Comparison of ENCODE assay signal across 8 cellular contexts in genomic region chr4:86223472-86223871, GRCh38.
DNase-seq lines count a peak whose midpoint lies in the region; ATAC-seq and TF ChIP-seq lines count a peak whose summit lies in the region.

No MANE protein-coding gene starts in this region.

- H3K9ac ChIP-seq in HCT116 (ENCODE audit: low read length) (no peak overlapping the region), NT2/D1 (ENCODE audit: insufficient read length, low read depth) (no peak overlapping the region)

- H2AFZ ChIP-seq in HCT116 (ENCODE audit: low read depth, low read length, poor library complexity, severe bottlenecking) = peak overlapping the region; percentile 38

- peak; percentile 99 for ATAC-seq in HCT116
- no peak for ATAC-seq in naive thymus-derived CD4-positive, alpha-beta T cell

- no peak overlapping the region for H3K4me2 ChIP-seq in HCT116 (ENCODE audit: low read length)

- no peak overlapping the region for H3K27ac Mint-ChIP-seq in naive thymus-derived CD4-positive, alpha-beta T cell
- H3K27ac Mint-ChIP-seq in CD8-positive, alpha-beta memory T cell = no peak overlapping the region

- no peaks in the 10 kb centered on the region for H3K36me3 Mint-ChIP-seq in naive thymus-derived CD4-positive, alpha-beta T cell
- no peaks in the 10 kb centered on the region for H3K36me3 Mint-ChIP-seq in CD8-positive, alpha-beta memory T cell

- peak; percentile 42; the same call in 1 of the 2 replicates for TF ChIP-seq CTCF in GM12875 (IDR thresholded peaks at IDR 0.05; ENCODE audit: borderline replicate concordance, insufficient read depth, low read depth, low read length)
- peak; percentile 71 to 82 (median 81) for TF ChIP-seq CTCF in HCT116 (IDR thresholded peaks at IDR 0.05 in 2 of 3, conservative IDR thresholded peaks at IDR 0.05 in 1 of 3; ENCODE audit: borderline replicate concordance in 1 of 3, insufficient read depth in 1 of 3, low read depth in 2 of 3, low read length in 2 of 3)

- no peaks in the 10 kb centered on the region for H3K36me3 ChIP-seq in HCT116 (ENCODE audit: control insufficient read depth in 1 of 2, insufficient read depth in 2 of 2, low read length in 2 of 2)
- H3K36me3 ChIP-seq in NT2/D1 (ENCODE audit: insufficient read depth, insufficient read length, low read length) = no peaks in the 10 kb centered on the region
- H3K36me3 ChIP-seq in naive thymus-derived CD4-positive, alpha-beta T cell (ENCODE audit: control insufficient read depth in 2 of 3, insufficient read depth in 3 of 3, low read length in 3 of 3) = no peaks in the 10 kb centered on the region
- no peaks in the 10 kb centered on the region for H3K36me3 ChIP-seq in CD8-positive, alpha-beta memory T cell (ENCODE audit: insufficient read depth, low read length)

- H3K27me3 ChIP-seq in HCT116 (ENCODE audit: insufficient read depth, low read length) = no peaks in the 10 kb centered on the region
- no peaks in the 10 kb centered on the region for H3K27me3 ChIP-seq in NT2/D1 (ENCODE audit: insufficient read depth, insufficient read length)
- H3K27me3 ChIP-seq in naive thymus-derived CD4-positive, alpha-beta T cell (ENCODE audit: control insufficient read depth in 2 of 2, insufficient read depth in 2 of 2, low read length in 2 of 2) = no peaks in the 10 kb centered on the region
- H3K27me3 ChIP-seq in CD8-positive, alpha-beta memory T cell (ENCODE audit: insufficient read depth, low read length, poor library complexity, severe bottlenecking) = no peaks in the 10 kb centered on the region

- no TSS peak for BruUV-seq in HCT116 (replicated peaks; lab: Mats Ljungman, UMichigan)

- H3K4me1 ChIP-seq in HCT116 (ENCODE audit: control insufficient read depth in 1 of 2, insufficient read depth in 2 of 2, low read length in 2 of 2) (no peaks in the 10 kb centered on the region), NT2/D1 (ENCODE audit: insufficient read depth, insufficient read length) (no peaks in the 10 kb centered on the region)
- no peaks in the 10 kb centered on the region for H3K4me1 ChIP-seq in naive thymus-derived CD4-positive, alpha-beta T cell (ENCODE audit: control insufficient read depth in 2 of 2, insufficient read depth in 2 of 2, low read length in 2 of 2)
- H3K4me1 ChIP-seq in CD8-positive, alpha-beta memory T cell (ENCODE audit: insufficient read depth, low read length) = no peaks in the 10 kb centered on the region

- CTCF ChIA-PET in HCT116 (lab: Charles Lee) = interaction anchor here (1.2 kb wide), 1 partner anchor 272 kb away, joined by 3 read pairs; no protein-coding TSS in a partner anchor
- CTCF ChIA-PET in naive thymus-derived CD4-positive, alpha-beta T cell (lab: Charles Lee) = no interaction called here
- CTCF ChIA-PET in CD8-positive, alpha-beta memory T cell (lab: Charles Lee) = no interaction called here

- no peak overlapping the region for H3K4me3 Mint-ChIP-seq in naive thymus-derived CD4-positive, alpha-beta T cell
- H3K4me3 Mint-ChIP-seq in CD8-positive, alpha-beta memory T cell = no peak overlapping the region

- peak; percentile 62 for TF ChIP-seq RAD21 in HCT116 (IDR thresholded peaks at IDR 0.05; ENCODE audit: low read depth)

- peaks cover 0 to 1% (median 0%) of the 10 kb centered on the region in 7 donors for H3K4me1 Mint-ChIP-seq in naive thymus-derived CD4-positive, alpha-beta T cell
- no peaks in the 10 kb centered on the region for H3K4me1 Mint-ChIP-seq in CD8-positive, alpha-beta memory T cell

- intact Hi-C loops in HCT116 (cut with micrococcal nuclease) = loop anchor here (2.0 to 10.0 kb wide), 2 partner anchors 429 to 671 kb away; no protein-coding TSS in a partner anchor
- intact Hi-C loops in naive thymus-derived CD4-positive, alpha-beta T cell (cut with micrococcal nuclease) = no loop called here

- no peak for TF ChIP-seq POLR2A in HCT116 (IDR thresholded peaks at IDR 0.05; ENCODE audit: borderline replicate concordance, extremely low read depth, insufficient read depth, insufficient read length)

- DNase-seq in HCT116 (ENCODE audit: low read depth, low spot score) (peak; percentile 66), NT2/D1 (ENCODE audit: low read depth, low spot score) (peak; percentile 49), germinal center (ENCODE audit: low spot score) (peak; percentile 67), NCI-H187 treated with DMSO at 0.1 percent for 48 hours (lab: John Stamatoyannopoulos, UW) (no peak)
- no peak for DNase-seq in activated effector memory CD4-positive, alpha-beta T cell treated with Interleukin-2 at 50 U/mL for 16 hours
- no peak for DNase-seq in naive thymus-derived CD4-positive, alpha-beta T cell
- no peak for DNase-seq in CD8-positive, alpha-beta memory T cell

- H3K9me2 ChIP-seq in HCT116 (ENCODE audit: insufficient read depth) = no peaks in the 10 kb centered on the region

- no peaks in the 10 kb centered on the region for H3K27me3 Mint-ChIP-seq in naive thymus-derived CD4-positive, alpha-beta T cell
- H3K27me3 Mint-ChIP-seq in CD8-positive, alpha-beta memory T cell = peaks cover 0 to 2% of the 10 kb centered on the region in 2 donors

- H3K4me3 ChIP-seq in GM12875 (ENCODE audit: low read depth, low read length) (no peak overlapping the region), HCT116 (replicated peaks in 1 of 2; ENCODE audit: low read depth in 1 of 2, low read length in 2 of 2) (no peak overlapping the region), NT2/D1 (ENCODE audit: insufficient read length, low read depth) (no peak overlapping the region)
- H3K4me3 ChIP-seq in naive thymus-derived CD4-positive, alpha-beta T cell (ENCODE audit: low read length) = no peak overlapping the region
- H3K4me3 ChIP-seq in CD8-positive, alpha-beta memory T cell (ENCODE audit: low read length) = no peak overlapping the region

- peaks cover 0 to 14% (median 2%) of the 10 kb centered on the region in 11 donors for H3K9me3 Mint-ChIP-seq in naive thymus-derived CD4-positive, alpha-beta T cell
- peaks cover 0 to 7% (median 0%) of the 10 kb centered on the region in 5 donors for H3K9me3 Mint-ChIP-seq in CD8-positive, alpha-beta memory T cell

- H3K27ac ChIP-seq in HCT116 (ENCODE audit: low read depth, low read length) = no peak overlapping the region
- H3K27ac ChIP-seq in naive thymus-derived CD4-positive, alpha-beta T cell (ENCODE audit: low read depth, low read length) = no peak overlapping the region
- H3K27ac ChIP-seq in CD8-positive, alpha-beta memory T cell (ENCODE audit: low read depth, low read length) = no peak overlapping the region

- H4K20me1 ChIP-seq in HCT116 (ENCODE audit: insufficient read depth) = no peaks in the 10 kb centered on the region

- H3K79me2 ChIP-seq in HCT116 (ENCODE audit: insufficient read depth, low read length) = no peaks in the 10 kb centered on the region

- RAD21 ChIA-PET in HCT116 (lab: Charles Lee; ENCODE audit: low non-redundant PET in 1 of 2, low total read pairs in 2 of 2, uncharacterized antibody in 2 of 2, unreplicated experiment in 2 of 2) = no interaction called here

- POLR2A ChIA-PET in HCT116 (lab: Charles Lee) = no interaction called here
- POLR2A ChIA-PET in naive thymus-derived CD4-positive, alpha-beta T cell (lab: Charles Lee) = no interaction called here
- POLR2A ChIA-PET in CD8-positive, alpha-beta memory T cell (lab: Charles Lee) = no interaction called here

- H3K9me3 ChIP-seq in HCT116 (ENCODE audit: control insufficient read depth in 1 of 2, insufficient read depth in 1 of 2, low read depth in 1 of 2, low read length in 2 of 2) = no peaks in the 10 kb centered on the region
- no peaks in the 10 kb centered on the region for H3K9me3 ChIP-seq in NT2/D1 (ENCODE audit: insufficient read depth, low read length)
- H3K9me3 ChIP-seq in naive thymus-derived CD4-positive, alpha-beta T cell (ENCODE audit: control insufficient read depth in 2 of 3, low read length in 3 of 3) = no peaks in the 10 kb centered on the region
- H3K9me3 ChIP-seq in CD8-positive, alpha-beta memory T cell (ENCODE audit: low read length) = no peaks in the 10 kb centered on the region

TF ChIP-seq in HCT116, 20 proteins besides CTCF, POLR2A, EP300 and RAD21:
- TF ChIP-seq CBX3 (IDR thresholded peaks at IDR 0.05; ENCODE audit: low read depth) (0 out of 2 replicates have a peak, but pooled peaks have one; percentile 37), SIN3A (IDR thresholded peaks at IDR 0.05; ENCODE audit: low read depth) (no peak)

Comparison
In these comparisons a context has a peak if more than half of its experiments do, and no peak if none do; other contexts are left out.
1. DNase-seq: peak in HCT116 (single experiment), NT2/D1 (single experiment) and germinal center (single experiment); none in activated effector memory CD4-positive, alpha-beta T cell treated with Interleukin-2 at 50 U/mL for 16 hours (single experiment), naive thymus-derived CD4-positive, alpha-beta T cell (0 of 9), NCI-H187 treated with DMSO at 0.1 percent for 48 hours (single experiment) and CD8-positive, alpha-beta memory T cell (0 of 5).